8 cellular contexts compared by ENCODE assay signal in the genomic region with DNA sequence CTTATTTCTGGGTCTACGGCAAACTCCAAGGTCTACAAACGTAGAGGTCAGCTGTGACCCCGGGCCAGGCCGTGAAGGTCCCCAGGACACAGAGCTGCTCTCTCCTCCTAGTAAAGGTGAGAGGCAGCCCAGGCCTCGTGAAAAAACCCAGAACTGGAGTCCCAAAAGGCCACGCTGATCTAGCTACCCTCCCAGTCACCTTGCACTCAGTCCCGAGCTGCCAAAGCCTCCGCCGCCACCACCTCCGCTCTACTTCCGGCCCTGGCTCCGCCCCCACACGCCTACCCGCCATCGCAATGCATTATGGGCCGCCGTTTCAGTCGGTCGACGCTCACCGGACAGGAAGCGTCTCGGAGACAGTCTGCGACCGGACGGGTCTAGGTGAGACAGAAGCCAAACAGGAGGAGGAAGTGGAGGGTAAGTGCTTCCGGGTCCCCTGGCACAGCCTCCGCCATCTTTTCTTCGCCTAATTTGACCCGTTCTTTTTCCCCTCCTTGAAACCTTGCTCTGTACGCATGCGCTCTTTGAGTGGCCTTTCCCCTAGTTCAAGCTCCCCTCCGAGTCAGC. TPM values are rescaled to one million over a fixed set of nuclear protein-coding genes. Genes with fewer than 3 reads are reported as not detected.
A peak's percentile ranks its signal among the peaks of the same experiment; 100 is the strongest.
DNase-seq lines count a peak whose midpoint lies in the region; ATAC-seq and TF ChIP-seq lines count a peak whose summit lies in the region.

A gene with protein sequence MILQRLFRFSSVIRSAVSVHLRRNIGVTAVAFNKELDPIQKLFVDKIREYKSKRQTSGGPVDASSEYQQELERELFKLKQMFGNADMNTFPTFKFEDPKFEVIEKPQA (minus strand): TSS at position 251 of the 567 bp plus-strand sequence. CDS start 5,110 bp downstream, outside the sequence.
A gene (plus strand): TSS at position 319 of the 567 bp plus-strand sequence. CDS start 6,627 bp downstream, outside the sequence.

- CTCF ChIA-PET in SK-N-SH (lab: Yijun Ruan, JAX) = interaction anchor here (0.6 to 2.9 kb wide), 5 partner anchors 10 to 1110 kb away, joined by 3 to 16 read pairs (median 3); no protein-coding TSS in a partner anchor

- peaks cover 4 to 11% of the 10 kb centered on the region in 2 experiments for H3K36me3 ChIP-seq in SK-N-SH (replicated peaks in 1 of 2; ENCODE audit: control insufficient read depth in 1 of 2, insufficient read depth in 2 of 2, low read length in 1 of 2)
- peaks cover 10% of the 10 kb centered on the region for H3K36me3 ChIP-seq in suprapubic skin

- H3K79me2 ChIP-seq in SK-N-SH (ENCODE audit: insufficient read depth) = peaks cover 88% of the 10 kb centered on the region

- H3K27me3 ChIP-seq in SK-N-SH (ENCODE audit: insufficient read depth) = no peaks in the 10 kb centered on the region
- H3K27me3 ChIP-seq in suprapubic skin = no peaks in the 10 kb centered on the region

- H3K4me1 ChIP-seq in SK-N-SH (ENCODE audit: control insufficient read depth in 1 of 2, insufficient read depth in 2 of 2, low read depth in 1 of 2, low read length in 1 of 2) (peaks cover 13 to 24% of the 10 kb centered on the region in 2 experiments; a peak in 3 of 4 replicates), suprapubic skin (peaks cover 39% of the 10 kb centered on the region)

- H3K9ac ChIP-seq in SK-N-SH = peak within 1 kb of the TSS; percentile 90

- H3K9me2 ChIP-seq in SK-N-SH = no peaks in the 10 kb centered on the region

- H4K20me1 ChIP-seq in SK-N-SH (ENCODE audit: insufficient read depth) = peaks cover 24% of the 10 kb centered on the region

- WGBS in SK-N-SH (ENCODE audit: low lambda C conversion rate) = 1% methylated on average over 29 of the region's 33 CpGs
- WGBS in suprapubic skin = under 1% methylated on average over 30 of the region's 33 CpGs

- H3K4me2 ChIP-seq in SK-N-SH = peak within 1 kb of the TSS; percentile 80

- ATAC-seq in HG02571 (IDR thresholded peaks at IDR 0.05; ENCODE audit: unreplicated experiment) = peak; percentile 90

- peak within 1 kb of the TSS; percentile 83 to 94 for H3K4me3 ChIP-seq in SK-N-SH (ENCODE audit: low read depth in 2 of 2, low read length in 1 of 2)
- H3K4me3 ChIP-seq in suprapubic skin = peak within 1 kb of the TSS; percentile 97

- peaks cover 17% of the 10 kb centered on the region for H3F3A ChIP-seq in SK-N-SH (replicated peaks; ENCODE audit: insufficient read depth)

- DNase-seq in GM04504 (ENCODE audit: low read depth) (peak; percentile 99), NCI-H1048 (lab: John Stamatoyannopoulos, UW) (peak; percentile 89), SK-N-SH (peak; percentile 91), globus pallidus (ENCODE audit: low spot score) (peak; percentile 98), nucleus accumbens (lab: John Stamatoyannopoulos, UW) (peak; percentile 59 to 99 (median 96)), suprapubic skin (ENCODE audit: low spot score in 2 of 2) (peak; percentile 98)
- peak; percentile 97 for DNase-seq in activated naive CD4-positive, alpha-beta T cell treated with anti-CD3 and anti-CD28 coated beads, Interleukin-2, amount 50 U/mL, for 16 hours

- peak within 1 kb of the TSS; percentile 81 for H2AFZ ChIP-seq in SK-N-SH (ENCODE audit: low read depth)

- peak within 1 kb of the TSS; percentile 97 to 99 for H3K27ac ChIP-seq in SK-N-SH (ENCODE audit: low read depth in 2 of 2, low read length in 1 of 2)
- peak within 1 kb of the TSS; percentile 99 for H3K27ac ChIP-seq in suprapubic skin

- TF ChIP-seq POLR2A in suprapubic skin (IDR thresholded peaks at IDR 0.05) = peak in 1 of 2 donors; percentile 67

- TF ChIP-seq EP300 in SK-N-SH (IDR thresholded peaks at IDR 0.05; ENCODE audit: borderline replicate concordance in 1 of 2, low read depth in 1 of 2, low read length in 1 of 2) (no peak; a peak in 1 of 4 replicates), suprapubic skin (IDR thresholded peaks at IDR 0.05) (no peak)

- TF ChIP-seq CTCF in SK-N-SH (IDR thresholded peaks at IDR 0.05) (no peak), suprapubic skin (IDR thresholded peaks at IDR 0.05) (no peak)

- H3K9me3 ChIP-seq in SK-N-SH (no peaks in the 10 kb centered on the region), suprapubic skin (no peaks in the 10 kb centered on the region)

- TF ChIP-seq RAD21 in SK-N-SH (IDR thresholded peaks at IDR 0.05; ENCODE audit: low read length) = no peak

- POLR2A ChIA-PET in SK-N-SH (lab: Yijun Ruan, JAX) = interaction anchor here (0.6 to 2.0 kb wide), 4 partner anchors 15 to 1110 kb away, joined by 3 to 4 read pairs (median 4); a partner anchor contains a TSS

TF ChIP-seq in SK-N-SH, 30 proteins besides CTCF, POLR2A, EP300 and RAD21 (continues in another document):
- TF ChIP-seq GATA2 (CRISPR knock-in tag; IDR thresholded peaks at IDR 0.05) = no peak
- TF ChIP-seq JUND (IDR thresholded peaks at IDR 0.05) = no peak
- TF ChIP-seq FOXM1 (IDR thresholded peaks at IDR 0.05; ENCODE audit: low read depth) = no peak
- peak; percentile 89 for TF ChIP-seq TAF1 (IDR thresholded peaks at IDR 0.05; ENCODE audit: borderline replicate concordance, low read depth, low read length)
- 0 out of 2 replicates have a peak, but pooled peaks have one; percentile 3 for TF ChIP-seq TCF12 (IDR thresholded peaks at IDR 0.05)
- peak; percentile 50; the same call in 1 of the 2 replicates for TF ChIP-seq RCOR1 (IDR thresholded peaks at IDR 0.05; ENCODE audit: low read length)
- TF ChIP-seq, protein P1, sequence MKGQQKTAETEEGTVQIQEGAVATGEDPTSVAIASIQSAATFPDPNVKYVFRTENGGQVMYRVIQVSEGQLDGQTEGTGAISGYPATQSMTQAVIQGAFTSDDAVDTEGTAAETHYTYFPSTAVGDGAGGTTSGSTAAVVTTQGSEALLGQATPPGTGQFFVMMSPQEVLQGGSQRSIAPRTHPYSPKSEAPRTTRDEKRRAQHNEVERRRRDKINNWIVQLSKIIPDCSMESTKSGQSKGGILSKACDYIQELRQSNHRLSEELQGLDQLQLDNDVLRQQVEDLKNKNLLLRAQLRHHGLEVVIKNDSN (IDR thresholded peaks at IDR 0.05; ENCODE audit: borderline replicate concordance, low read depth) = 0 out of 2 replicates have a peak, but pooled peaks have one; percentile 13
- no peak for TF ChIP-seq MEF2A (IDR thresholded peaks at IDR 0.05; ENCODE audit: borderline replicate concordance, low read depth)
- TF ChIP-seq CHD2 (IDR thresholded peaks at IDR 0.05; ENCODE audit: low read length, partially characterized antibody) = peak; percentile 83
- no peak for TF ChIP-seq SMC3 (IDR thresholded peaks at IDR 0.05; ENCODE audit: low read depth, low read length)
- no peak for TF ChIP-seq FOXJ3 (CRISPR knock-in tag; IDR thresholded peaks at IDR 0.05)
- TF ChIP-seq POLR2AphosphoS5 (IDR thresholded peaks at IDR 0.05; ENCODE audit: low read depth, low read length) = peak; percentile 96
- TF ChIP-seq, protein P2, sequence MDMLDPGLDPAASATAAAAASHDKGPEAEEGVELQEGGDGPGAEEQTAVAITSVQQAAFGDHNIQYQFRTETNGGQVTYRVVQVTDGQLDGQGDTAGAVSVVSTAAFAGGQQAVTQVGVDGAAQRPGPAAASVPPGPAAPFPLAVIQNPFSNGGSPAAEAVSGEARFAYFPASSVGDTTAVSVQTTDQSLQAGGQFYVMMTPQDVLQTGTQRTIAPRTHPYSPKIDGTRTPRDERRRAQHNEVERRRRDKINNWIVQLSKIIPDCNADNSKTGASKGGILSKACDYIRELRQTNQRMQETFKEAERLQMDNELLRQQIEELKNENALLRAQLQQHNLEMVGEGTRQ (IDR thresholded peaks at IDR 0.05; ENCODE audit: borderline replicate concordance, low read depth, low read length) = no peak
- TF ChIP-seq YY1 (IDR thresholded peaks at IDR 0.05; ENCODE audit: low read depth) = peak; percentile 93
- peak; percentile 82 for TF ChIP-seq ELF1 (IDR thresholded peaks at IDR 0.05)
- TF ChIP-seq, protein P3, sequence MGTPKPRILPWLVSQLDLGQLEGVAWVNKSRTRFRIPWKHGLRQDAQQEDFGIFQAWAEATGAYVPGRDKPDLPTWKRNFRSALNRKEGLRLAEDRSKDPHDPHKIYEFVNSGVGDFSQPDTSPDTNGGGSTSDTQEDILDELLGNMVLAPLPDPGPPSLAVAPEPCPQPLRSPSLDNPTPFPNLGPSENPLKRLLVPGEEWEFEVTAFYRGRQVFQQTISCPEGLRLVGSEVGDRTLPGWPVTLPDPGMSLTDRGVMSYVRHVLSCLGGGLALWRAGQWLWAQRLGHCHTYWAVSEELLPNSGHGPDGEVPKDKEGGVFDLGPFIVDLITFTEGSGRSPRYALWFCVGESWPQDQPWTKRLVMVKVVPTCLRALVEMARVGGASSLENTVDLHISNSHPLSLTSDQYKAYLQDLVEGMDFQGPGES (IDR thresholded peaks at IDR 0.05; ENCODE audit: low read depth, low read length) = no peak
- TF ChIP-seq GABPA (IDR thresholded peaks at IDR 0.05; ENCODE audit: low read depth) = peak; percentile 97
- TF ChIP-seq EZH2phosphoT487 (IDR thresholded peaks at IDR 0.05; ENCODE audit: borderline replicate concordance, low read depth) = no peak
- peak; percentile 75 for TF ChIP-seq MXI1 (IDR thresholded peaks at IDR 0.05; ENCODE audit: low read depth, low read length)
- TF ChIP-seq RXRA (IDR thresholded peaks at IDR 0.05; ENCODE audit: borderline replicate concordance, low read depth) = no peak
- TF ChIP-seq, protein P4, sequence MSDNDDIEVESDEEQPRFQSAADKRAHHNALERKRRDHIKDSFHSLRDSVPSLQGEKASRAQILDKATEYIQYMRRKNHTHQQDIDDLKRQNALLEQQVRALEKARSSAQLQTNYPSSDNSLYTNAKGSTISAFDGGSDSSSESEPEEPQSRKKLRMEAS (IDR thresholded peaks at IDR 0.05; ENCODE audit: low read depth) = peak; percentile 69; the same call in 1 of the 2 replicates

RNA-seq across cellular contexts. Expression of the first gene that starts in this region (rescaled TPM):
- polyA plus RNA-seq in SK-N-SH (2012; rRNA removed) = 277 and 307 TPM in 2 replicates
- 465 and 612 TPM in 2 replicates for polyA plus RNA-seq in SK-N-SH (2012; cell fraction: cytosol; rRNA removed)
- 43.6 and 56.1 TPM in 2 replicates for polyA plus RNA-seq in SK-N-SH (2012; cell fraction: nucleus; rRNA removed)
- 10 to 100 TPM; 45.5 to 66.5 (median 55.1) TPM for total RNA-seq in suprapubic skin

RNA-seq across cellular contexts. Expression of the second gene that starts in this region (rescaled TPM):
- polyA plus RNA-seq in SK-N-SH (2012; rRNA removed) = 6.2 and 7.9 TPM in 2 replicates
- 10.1 and 11.8 TPM in 2 replicates for polyA plus RNA-seq in SK-N-SH (2012; cell fraction: cytosol; rRNA removed)
- 5.6 and 10.4 TPM in 2 replicates for polyA plus RNA-seq in SK-N-SH (2012; cell fraction: nucleus; rRNA removed)
- total RNA-seq in suprapubic skin = 10 to 100 TPM; 11.8 to 20.7 (median 17.9) TPM

Comparison
In these comparisons a context has a peak if more than half of its experiments do, and no peak if none do; other contexts are left out.
1. Peak in every context shown above with its lines: DNase-seq, ATAC-seq, H3K4me3 ChIP-seq and H3K27ac ChIP-seq.